10 cellular contexts compared by ENCODE assay signal in genomic region chr10:101229275-101230184, GRCh38. TPM values are rescaled to one million over a fixed set of nuclear protein-coding genes. Genes with fewer than 3 reads are reported as not detected.
A peak's percentile ranks its signal among the peaks of the same experiment; 100 is the strongest.
DNase-seq lines count a peak whose midpoint lies in the region; TF ChIP-seq lines count a peak whose summit lies in the region.
"Had no signal": no experiment of that assay in that cellular context is flagged by ENCODE, and none has a peak within 500 bp of the region (broad histone marks: within the 10 kb centered on the region; RNA-seq: fewer than 3 reads in every experiment).

TSS of gene LBX1 (minus strand) at chr10:101229463. CDS start at chr10:101228815, 648 bp downstream.

- H3K9ac ChIP-seq in skeletal muscle satellite cell (ENCODE audit: low read depth, low read length): peak within 1 kb of the TSS; percentile 44

- H3K9me3 ChIP-seq in esophagus muscularis mucosa: no peaks in the 10 kb centered on the region
- no peaks in the 10 kb centered on the region for H3K9me3 ChIP-seq in skeletal muscle satellite cell (replicated peaks; ENCODE audit: low read length)
- H3K9me3 ChIP-seq: esophagus squamous epithelium had no signal

- intact Hi-C loops in activated CD4-positive, alpha-beta T cell treated with anti-CD3 and anti-CD28 coated beads, Interleukin-2, amount 10 ng/mL, durations not matched to agents 24 days and 14 days (cut with micrococcal nuclease): loop anchor here (10.0 kb wide), 2 partner anchors 575 to 1995 kb away; partner anchors contain the start of gene HPSE2
- intact Hi-C loops in esophagus muscularis mucosa (cut with DNase I): no loop called here

- no peak for DNase-seq in activated CD4-positive, alpha-beta T cell treated with anti-CD3 and anti-CD28 coated beads, Interleukin-2, amount 10 ng/mL, durations not matched to agents 24 days and 14 days
- DNase-seq in activated CD4-positive, alpha-beta T cell treated with anti-CD3 and anti-CD28 coated beads for 1 hour: no peak
- DNase-seq in NCI-H69 (lab: John Stamatoyannopoulos, UW) (peak; percentile 55), esophagus muscularis mucosa (ENCODE audit: extremely low spot score) (no peak), amniotic stem cell (lab: John Stamatoyannopoulos, UW) (no peak), GM13976 (ENCODE audit: low spot score) (no peak), NOMO-1 treated with DMSO at 0.1 percent for 48 hours (lab: John Stamatoyannopoulos, UW; ENCODE audit: unreplicated experiment) (no peak)
- DNase-seq: activated naive CD4-positive, alpha-beta T cell treated with Interleukin-2 at 50 U/mL for 16 hours; esophagus squamous epithelium had no signal

- no peak for TF ChIP-seq EP300 in esophagus muscularis mucosa (IDR thresholded peaks at IDR 0.05)

- in situ Hi-C loops in GM13976 (cut with MboI; ENCODE audit: low sequenced_read_pairs, unreplicated experiment): no loop called here

- WGBS in esophagus muscularis mucosa: 4% methylated on average over 30 of the region's 63 CpGs

- H3K4me2 ChIP-seq in skeletal muscle satellite cell (ENCODE audit: low read length): peak within 1 kb of the TSS; percentile 81

- peaks cover 48 to 60% (median 57%) of the 10 kb centered on the region in 4 donors for H3K4me1 ChIP-seq in esophagus muscularis mucosa
- H3K4me1 ChIP-seq in skeletal muscle satellite cell (ENCODE audit: control insufficient read depth, insufficient read depth, low read length): peaks cover 33% of the 10 kb centered on the region

- peak within 1 kb of the TSS; percentile 51 for H3K4me3 Mint-ChIP-seq in activated CD4-positive, alpha-beta T cell treated with anti-CD3 and anti-CD28 coated beads, Interleukin-2, amount 10 ng/mL, durations not matched to agents 24 days and 14 days

- H3K36me3 ChIP-seq in esophagus muscularis mucosa (no peaks in the 10 kb centered on the region), skeletal muscle satellite cell (ENCODE audit: insufficient read depth, low read length) (no peaks in the 10 kb centered on the region)
- H3K36me3 ChIP-seq: esophagus squamous epithelium had no signal

- peak within 1 kb of the TSS; percentile 84 for H3K27ac Mint-ChIP-seq in activated CD4-positive, alpha-beta T cell treated with anti-CD3 and anti-CD28 coated beads, Interleukin-2, amount 10 ng/mL, durations not matched to agents 24 days and 14 days

- H3K4me1 Mint-ChIP-seq in activated CD4-positive, alpha-beta T cell treated with anti-CD3 and anti-CD28 coated beads, Interleukin-2, amount 10 ng/mL, durations not matched to agents 24 days and 14 days: peaks cover 17% of the 10 kb centered on the region

- peaks cover 76% of the 10 kb centered on the region for H3K27me3 Mint-ChIP-seq in activated CD4-positive, alpha-beta T cell treated with anti-CD3 and anti-CD28 coated beads, Interleukin-2, amount 10 ng/mL, durations not matched to agents 24 days and 14 days

- peaks cover 25 to 100% (median 92%) of the 10 kb centered on the region in 4 donors for H3K27me3 ChIP-seq in esophagus muscularis mucosa
- H3K27me3 ChIP-seq in skeletal muscle satellite cell (ENCODE audit: control insufficient read depth, insufficient read depth, low read length): peaks cover 99% of the 10 kb centered on the region

- TF ChIP-seq CTCF in esophagus muscularis mucosa (IDR thresholded peaks at IDR 0.05) (no peak), GM13976 (IDR thresholded peaks at IDR 0.05; ENCODE audit: borderline replicate concordance, control extremely low read depth, extremely low read depth, insufficient read depth, missing control alignments) (no peak)

- H3K27ac ChIP-seq in esophagus muscularis mucosa (replicated peaks in 1 of 4): no peak within 1 kb of the TSS
- H3K27ac ChIP-seq: esophagus squamous epithelium had no signal

- no peak for TF ChIP-seq POLR2A in esophagus muscularis mucosa (IDR thresholded peaks at IDR 0.05; ENCODE audit: low read depth)

- peak within 1 kb of the TSS; percentile 31 to 42 (median 35) for H3K4me3 ChIP-seq in esophagus muscularis mucosa
- H3K4me3 ChIP-seq in skeletal muscle satellite cell (ENCODE audit: low read length): peak within 1 kb of the TSS; percentile 58

- H3K36me3 Mint-ChIP-seq in activated CD4-positive, alpha-beta T cell treated with anti-CD3 and anti-CD28 coated beads, Interleukin-2, amount 10 ng/mL, durations not matched to agents 24 days and 14 days (ENCODE audit: low read depth): peaks cover 3% of the 10 kb centered on the region

- H3K9me3 Mint-ChIP-seq in activated CD4-positive, alpha-beta T cell treated with anti-CD3 and anti-CD28 coated beads, Interleukin-2, amount 10 ng/mL, durations not matched to agents 24 days and 14 days: no peaks in the 10 kb centered on the region

RNA-seq across cellular contexts. Expression of gene LBX1, which starts in this region (rescaled TPM):
- total RNA-seq in activated CD4-positive, alpha-beta T cell treated with anti-CD3 and anti-CD28 coated beads, Interleukin-2, amount 10 ng/mL, durations not matched to agents 24 days and 14 days: not detected in 2 replicates
- not detected for total RNA-seq in esophagus muscularis mucosa
- not detected in 2 replicates for total RNA-seq in skeletal muscle satellite cell (2012; rRNA removed)
- total RNA-seq: esophagus squamous epithelium had no signal
